In genomic region chr3:25856902-25857518, GRCh38 we compare ENCODE assay signal across 8 cellular contexts.
DNase-seq lines count a peak whose midpoint lies in the region; ATAC-seq, FAIRE-seq and TF ChIP-seq lines count a peak whose summit lies in the region.

No MANE protein-coding gene starts in this region.

- no peak overlapping the region for H3K27ac ChIP-seq in GM12878 (ENCODE audit: control insufficient read depth, insufficient read depth)
- H3K27ac ChIP-seq in left lung, result no peak overlapping the region

- H3K9me3 ChIP-seq in GM12878 (replicated peaks; ENCODE audit: control insufficient read depth, insufficient read depth, low read length), result no peaks in the 10 kb centered on the region
- peaks cover 0 to 5% of the 10 kb centered on the region in 2 donors for H3K9me3 ChIP-seq in left lung

- no peak for TF ChIP-seq EP300 in GM12878 (IDR thresholded peaks at IDR 0.05; ENCODE audit: borderline replicate concordance in 1 of 2, control insufficient read depth in 1 of 2, low read depth in 2 of 2, low read length in 2 of 2)

- H3K36me3 ChIP-seq in GM12878 (ENCODE audit: control insufficient read depth in 2 of 2, insufficient read depth in 2 of 2, low read length in 1 of 2), result no peaks in the 10 kb centered on the region
- H3K36me3 ChIP-seq in left lung, result no peaks in the 10 kb centered on the region

- no peak overlapping the region for H3K9ac ChIP-seq in GM12878 (ENCODE audit: control insufficient read depth, insufficient read depth, low read length)

- intact Hi-C loops in GM12878 (cut with micrococcal nuclease; ENCODE audit: unreplicated experiment), result loop anchor here (1.0 to 5.0 kb wide), 2 partner anchors 40 to 209 kb away; no protein-coding TSS in a partner anchor
- intact Hi-C loops in left lung (cut with DNase I), result loop anchor here in 1 of 2 donors (5.0 kb wide), 1 partner anchor 210 kb away; no protein-coding TSS in a partner anchor

- no peaks in the 10 kb centered on the region for H3K4me1 ChIP-seq in GM12878 (ENCODE audit: control insufficient read depth, insufficient read depth, low read length)
- H3K4me1 ChIP-seq in left lung, result peaks cover 0 to 6% of the 10 kb centered on the region in 2 donors

- POLR2A ChIA-PET in GM12878 (lab: Charles Lee), result interaction anchor here (1.5 kb wide), 1 partner anchor 191 kb away, joined by 3 read pairs; no protein-coding TSS in a partner anchor

- TF ChIP-seq CTCF in GM12878 (IDR thresholded peaks at IDR 0.05 in 2 of 3, conservative IDR thresholded peaks at IDR 0.05 in 1 of 3; ENCODE audit: control insufficient read depth in 2 of 3, extremely low read depth in 1 of 3, insufficient read depth in 1 of 3, low read depth in 3 of 3, low read length in 3 of 3) (peak; percentile 60 to 74 (median 66)), left lung (IDR thresholded peaks at IDR 0.05) (peak; percentile 72 to 73)

- peaks cover 0 to 2% of the 10 kb centered on the region in 2 experiments; a peak in 1 of 4 replicates for H3K27me3 ChIP-seq in GM12878 (replicated peaks in 1 of 2; ENCODE audit: control insufficient read depth in 2 of 2, insufficient read depth in 2 of 2, low read length in 1 of 2)
- H3K27me3 ChIP-seq in left lung, result no peaks in the 10 kb centered on the region

- H3K4me2 ChIP-seq in GM12878 (ENCODE audit: control insufficient read depth, insufficient read depth), result no peak overlapping the region

- no peak overlapping the region for H2AFZ ChIP-seq in GM12878 (ENCODE audit: control insufficient read depth, low read depth, low read length)

- peak; percentile 92 for ATAC-seq in GM18907 (IDR thresholded peaks at IDR 0.05; ENCODE audit: unreplicated experiment)
- ATAC-seq in HG03045 (IDR thresholded peaks at IDR 0.05; ENCODE audit: unreplicated experiment), result peak; percentile 80
- peak; percentile 95 for ATAC-seq in GM12878
- ATAC-seq in left lung, result peak; percentile 70

- SMC1A ChIA-PET in GM12878 (lab: Charles Lee; ENCODE audit: uncharacterized antibody, unreplicated experiment), result interaction anchor here (0.7 to 9.8 kb wide), 18 partner anchors 8 to 225 kb away, joined by 3 to 121 read pairs (median 4); partner anchors contain the start of gene OXSM

- no TSS peak for BruUV-seq in GM12878 (replicated peaks; lab: Mats Ljungman, UMichigan)

- no peaks in the 10 kb centered on the region for H3K79me2 ChIP-seq in GM12878 (ENCODE audit: control insufficient read depth, insufficient read depth, low read length)

- peak; percentile 74 for TF ChIP-seq RAD21 in GM12878 (IDR thresholded peaks at IDR 0.05; ENCODE audit: insufficient read depth, low read depth, low read length)

- RAD21 ChIA-PET in GM12878 (lab: Charles Lee; ENCODE audit: unreplicated experiment), result interaction anchor here (0.6 to 5.1 kb wide), 10 partner anchors 10 to 208 kb away, joined by 3 to 54 read pairs (median 3); no protein-coding TSS in a partner anchor

- in situ Hi-C loops in GM12878 (cut with MboI), result loop anchor here (5.0 kb wide), 1 partner anchor 205 kb away; no protein-coding TSS in a partner anchor

- WGBS in GM12878 (ENCODE audit: insufficient coverage, insufficient replicate concordance, low lambda C conversion rate, missing lambda C conversion rate), result 67% methylated on average over 3 of the region's 3 CpGs

- DNase-seq in DMS 273 (lab: John Stamatoyannopoulos, UW; ENCODE audit: unreplicated experiment) (peak; percentile 61), NCI-H2196 treated with DMSO at 0.1 percent for 48 hours (lab: John Stamatoyannopoulos, UW; ENCODE audit: unreplicated experiment) (peak; percentile 5), GM12878 (ENCODE audit: low read depth, low spot score) (no peak), left lung (no peak)
- DNase-seq in stimulated activated CD4-positive, alpha-beta T cell treated with anti-CD3 and anti-CD28 coated beads, Interleukin-2, amount 100 ng/mL, for 24 hours, result no peak
- DNase-seq in stimulated activated CD4-positive, alpha-beta T cell treated with anti-CD3 and anti-CD28 coated beads, Interleukin-1b, Interleukin-23, amount 100 ng/mL, for 48 hours, result no peak

- H3K4me3 ChIP-seq in GM12878, result no peak overlapping the region
- no peak overlapping the region for H3K4me3 ChIP-seq in left lung

- FAIRE-seq in GM12878 (lab: Jason Lieb, UNC), result peak; percentile 31

- CTCF ChIA-PET in GM12878 (lab: Yijun Ruan, JAX), result interaction anchor here (0.7 to 7.4 kb wide), 37 partner anchors 8 to 231 kb away, joined by 3 to 136 read pairs (median 5); partner anchors contain the start of gene NGLY1

- H4K20me1 ChIP-seq in GM12878 (ENCODE audit: control insufficient read depth, insufficient read depth), result no peaks in the 10 kb centered on the region

- no peak for TF ChIP-seq POLR2A in GM12878 (IDR thresholded peaks at IDR 0.05; ENCODE audit: low read depth, low read length)

TF ChIP-seq in GM12878, 131 proteins besides CTCF, POLR2A, EP300 and RAD21:
- no peak for TF ChIP-seq ZZZ3 (IDR thresholded peaks at IDR 0.05; ENCODE audit: control insufficient read depth, insufficient read length, low read depth)
- peak; percentile 38 for TF ChIP-seq SKIL (IDR thresholded peaks at IDR 0.05; ENCODE audit: low read depth, poor library complexity, severe bottlenecking)
- peak; percentile 32; the same call in 1 of the 2 replicates for TF ChIP-seq RB1 (IDR thresholded peaks at IDR 0.05; ENCODE audit: borderline replicate concordance)
- TF ChIP-seq ASH2L (IDR thresholded peaks at IDR 0.05; ENCODE audit: borderline replicate concordance, low read depth), result no peak
- no peak for TF ChIP-seq CBX3 (IDR thresholded peaks at IDR 0.05; ENCODE audit: borderline replicate concordance, low read depth)
- no peak for TF ChIP-seq POLR2AphosphoS5 (IDR thresholded peaks at IDR 0.05; ENCODE audit: low read length)
- no peak for TF ChIP-seq ATF7 (IDR thresholded peaks at IDR 0.05; ENCODE audit: low read depth)
- no peak for TF ChIP-seq SMARCA5 (IDR thresholded peaks at IDR 0.05)
- TF ChIP-seq HDAC2 (IDR thresholded peaks at IDR 0.05), result no peak
- TF ChIP-seq ELK1 (IDR thresholded peaks at IDR 0.05; ENCODE audit: low read depth, low read length), result no peak
- no peak for TF ChIP-seq SREBF1 (IDR thresholded peaks at IDR 0.05; ENCODE audit: low read length)
- TF ChIP-seq BRCA1 (IDR thresholded peaks at IDR 0.05; ENCODE audit: low read depth, low read length), result no peak
- TF ChIP-seq SUPT20H (IDR thresholded peaks at IDR 0.05; ENCODE audit: borderline replicate concordance, control insufficient read depth, low read depth, low read length), result no peak
- TF ChIP-seq RUNX3 (IDR thresholded peaks at IDR 0.05; ENCODE audit: low read length), result peak; percentile 59
- TF ChIP-seq NFXL1 (IDR thresholded peaks at IDR 0.05; ENCODE audit: borderline replicate concordance), result no peak
- TF ChIP-seq SMC3 (IDR thresholded peaks at IDR 0.05; ENCODE audit: borderline replicate concordance, low read length), result peak; percentile 83

Comparison
In these comparisons a context has a peak if more than half of its experiments do, and no peak if none do; other contexts are left out.
1. DNase-seq: peak in DMS 273 (single experiment) and NCI-H2196 treated with DMSO at 0.1 percent for 48 hours (single experiment); none in GM12878 (single experiment), left lung (0 of 2), stimulated activated CD4-positive, alpha-beta T cell treated with anti-CD3 and anti-CD28 coated beads, Interleukin-2, amount 100 ng/mL, for 24 hours (0 of 2) and stimulated activated CD4-positive, alpha-beta T cell treated with anti-CD3 and anti-CD28 coated beads, Interleukin-1b, Interleukin-23, amount 100 ng/mL, for 48 hours (single experiment).
2. Peak in every context shown above with its lines, with median percentiles within 50 percentile points of each other: ATAC-seq.